ENCODE assay signal across 21 cellular contexts in genomic region chr18:63169853-63170252, GRCh38.
A peak's percentile ranks its signal among the peaks of the same experiment; 100 is the strongest.
DNase-seq lines count a peak whose midpoint lies in the region; ATAC-seq lines count a peak whose summit lies in the region.
"Had no signal": no experiment of that assay in that cellular context is flagged by ENCODE, and none has a peak within 500 bp of the region (broad histone marks: within the 10 kb centered on the region; RNA-seq: fewer than 3 reads in every experiment).

No MANE protein-coding gene starts in this region.

- H3K4me1 Mint-ChIP-seq in CD4-positive, alpha-beta memory T cell, result peaks cover 39 to 66% (median 47%) of the 10 kb centered on the region in 4 donors
- H3K4me1 Mint-ChIP-seq in T-helper 17 cell, result peaks cover 47% of the 10 kb centered on the region
- H3K4me1 Mint-ChIP-seq in stimulated activated effector memory CD8-positive, alpha-beta T cell treated with anti-CD3 and anti-CD28 coated beads, Interleukin-12 subunit alpha, Interleukin-12 subunit beta, amount 100 ng/mL, for 72 hours, result peaks cover 44% of the 10 kb centered on the region
- peaks cover 34% of the 10 kb centered on the region for H3K4me1 Mint-ChIP-seq in activated CD4-positive, alpha-beta T cell treated with anti-CD3 and anti-CD28 coated beads, Interleukin-2, amount 10 ng/mL, durations not matched to agents 24 days and 14 days

- CTCF ChIA-PET in CD4-positive, alpha-beta memory T cell (lab: Charles Lee; ENCODE audit: partially characterized antibody), result interaction anchor here (0.6 to 3.5 kb wide), 2 partner anchors 14 to 153 kb away, joined by 3 to 20 read pairs; no protein-coding TSS in a partner anchor

- intact Hi-C loops in CD4-positive, alpha-beta memory T cell (cut with micrococcal nuclease), result loop anchor here (2.0 kb wide), 1 partner anchor 17 kb away; no protein-coding TSS in a partner anchor
- intact Hi-C loops in activated CD4-positive, alpha-beta T cell treated with anti-CD3 and anti-CD28 coated beads, Interleukin-2, amount 10 ng/mL, durations not matched to agents 24 days and 14 days (cut with micrococcal nuclease), result no loop called here
- intact Hi-C loops in left ventricle myocardium superior (cut with micrococcal nuclease), result no loop called here

- peaks cover 35% of the 10 kb centered on the region for H3K4me1 ChIP-seq in CD4-positive, alpha-beta memory T cell (ENCODE audit: insufficient read depth, low read length)
- H3K4me1 ChIP-seq: BE2C had no signal

- peak; percentile 4 for DNase-seq in NK-92 treated with Interleukin-12 subunit alpha and Interleukin-12 subunit beta, amount 100 ng/mL, for 24 hours (lab: John Stamatoyannopoulos, UW)
- DNase-seq in NK-92 (lab: John Stamatoyannopoulos, UW; ENCODE audit: unreplicated experiment), result no peak
- DNase-seq in CD4-positive, alpha-beta memory T cell, result no peak
- DNase-seq in T-helper 17 cell, result no peak
- no peak for DNase-seq in stimulated activated effector memory CD8-positive, alpha-beta T cell treated with anti-CD3 and anti-CD28 coated beads, Interleukin-12 subunit alpha, Interleukin-12 subunit beta, amount 100 ng/mL, for 72 hours (ENCODE audit: low spot score in 2 of 2)
- DNase-seq in HPDE6-E6E7 (ENCODE audit: extremely low spot score), result no peak
- no peak for DNase-seq in activated CD4-positive, alpha-beta T cell treated with anti-CD3 and anti-CD28 coated beads, Interleukin-2, amount 10 ng/mL, durations not matched to agents 24 days and 14 days
- DNase-seq in left ventricle myocardium superior, result no peak
- DNase-seq: 8988T; BE2C; CD4-positive, alpha-beta T cell; DMS153; GF-D8; H9; NCI-H1092 treated with DMSO at 0.1 percent for 48 hours; NCI-H146; NCI-H2081; NCI-H2171 treated with DMSO at 0.1 percent for 48 hours; NCI-H446; NCI-H69; SHP77 had no signal

- ATAC-seq in T-helper 17 cell (no peak), left ventricle myocardium superior (no peak)
- peak; percentile 57 for ATAC-seq in stimulated activated effector memory CD8-positive, alpha-beta T cell treated with anti-CD3 and anti-CD28 coated beads, Interleukin-12 subunit alpha, Interleukin-12 subunit beta, amount 100 ng/mL, for 72 hours

- H3K4me3 Mint-ChIP-seq in CD4-positive, alpha-beta memory T cell, result no peak overlapping the region
- H3K4me3 Mint-ChIP-seq in T-helper 17 cell, result no peak overlapping the region
- H3K4me3 Mint-ChIP-seq in stimulated activated effector memory CD8-positive, alpha-beta T cell treated with anti-CD3 and anti-CD28 coated beads, Interleukin-12 subunit alpha, Interleukin-12 subunit beta, amount 100 ng/mL, for 72 hours, result no peak overlapping the region
- H3K4me3 Mint-ChIP-seq in activated CD4-positive, alpha-beta T cell treated with anti-CD3 and anti-CD28 coated beads, Interleukin-2, amount 10 ng/mL, durations not matched to agents 24 days and 14 days, result no peak overlapping the region
- H3K4me3 Mint-ChIP-seq: CD4-positive, alpha-beta T cell; H9 had no signal

- no peaks in the 10 kb centered on the region for H3K36me3 ChIP-seq in CD4-positive, alpha-beta memory T cell (ENCODE audit: insufficient read depth, low read length)
- H3K36me3 ChIP-seq: BE2C had no signal

- no peaks in the 10 kb centered on the region for H3K9me3 Mint-ChIP-seq in CD4-positive, alpha-beta memory T cell
- H3K9me3 Mint-ChIP-seq in stimulated activated effector memory CD8-positive, alpha-beta T cell treated with anti-CD3 and anti-CD28 coated beads, Interleukin-12 subunit alpha, Interleukin-12 subunit beta, amount 100 ng/mL, for 72 hours, result no peaks in the 10 kb centered on the region
- H3K9me3 Mint-ChIP-seq in activated CD4-positive, alpha-beta T cell treated with anti-CD3 and anti-CD28 coated beads, Interleukin-2, amount 10 ng/mL, durations not matched to agents 24 days and 14 days, result no peaks in the 10 kb centered on the region
- H3K9me3 Mint-ChIP-seq: CD4-positive, alpha-beta T cell had no signal

- peak overlapping the region in 5 of 7 donors; percentile 4 to 41 (median 15) for H3K27ac Mint-ChIP-seq in CD4-positive, alpha-beta memory T cell
- H3K27ac Mint-ChIP-seq in T-helper 17 cell, result peak overlapping the region; percentile 87
- H3K27ac Mint-ChIP-seq in stimulated activated effector memory CD8-positive, alpha-beta T cell treated with anti-CD3 and anti-CD28 coated beads, Interleukin-12 subunit alpha, Interleukin-12 subunit beta, amount 100 ng/mL, for 72 hours, result peak overlapping the region; percentile 29
- no peak overlapping the region for H3K27ac Mint-ChIP-seq in activated CD4-positive, alpha-beta T cell treated with anti-CD3 and anti-CD28 coated beads, Interleukin-2, amount 10 ng/mL, durations not matched to agents 24 days and 14 days
- H3K27ac Mint-ChIP-seq: CD4-positive, alpha-beta T cell; H9 had no signal

- H3K36me3 Mint-ChIP-seq in CD4-positive, alpha-beta memory T cell, result peaks cover 19 to 24% of the 10 kb centered on the region in 2 donors
- peaks cover 6% of the 10 kb centered on the region for H3K36me3 Mint-ChIP-seq in T-helper 17 cell (ENCODE audit: low read depth)
- peaks cover 75% of the 10 kb centered on the region for H3K36me3 Mint-ChIP-seq in stimulated activated effector memory CD8-positive, alpha-beta T cell treated with anti-CD3 and anti-CD28 coated beads, Interleukin-12 subunit alpha, Interleukin-12 subunit beta, amount 100 ng/mL, for 72 hours
- peaks cover 52% of the 10 kb centered on the region for H3K36me3 Mint-ChIP-seq in activated CD4-positive, alpha-beta T cell treated with anti-CD3 and anti-CD28 coated beads, Interleukin-2, amount 10 ng/mL, durations not matched to agents 24 days and 14 days (ENCODE audit: low read depth)

- H3K4me3 ChIP-seq in CD4-positive, alpha-beta memory T cell (ENCODE audit: low read length in 2 of 2), result no peak overlapping the region

- no peaks in the 10 kb centered on the region for H3K27me3 ChIP-seq in CD4-positive, alpha-beta memory T cell (ENCODE audit: insufficient read depth, low read length)
- H3K27me3 ChIP-seq: BE2C had no signal

- no peaks in the 10 kb centered on the region for H3K9me3 ChIP-seq in CD4-positive, alpha-beta memory T cell (ENCODE audit: control insufficient read depth in 1 of 2, low read length in 2 of 2)
- H3K9me3 ChIP-seq in T-helper 17 cell (ENCODE audit: control insufficient read depth, low read length, poor library complexity, severe bottlenecking), result no peaks in the 10 kb centered on the region
- H3K9me3 ChIP-seq: BE2C had no signal

- no peak overlapping the region for H3K27ac ChIP-seq in CD4-positive, alpha-beta memory T cell (ENCODE audit: low read depth, low read length)

- no peaks in the 10 kb centered on the region for H3K27me3 Mint-ChIP-seq in CD4-positive, alpha-beta memory T cell
- no peaks in the 10 kb centered on the region for H3K27me3 Mint-ChIP-seq in T-helper 17 cell
- no peaks in the 10 kb centered on the region for H3K27me3 Mint-ChIP-seq in activated CD4-positive, alpha-beta T cell treated with anti-CD3 and anti-CD28 coated beads, Interleukin-2, amount 10 ng/mL, durations not matched to agents 24 days and 14 days
- H3K27me3 Mint-ChIP-seq: CD4-positive, alpha-beta T cell had no signal

- POLR2A ChIA-PET in CD4-positive, alpha-beta memory T cell (lab: Charles Lee; ENCODE audit: partially characterized antibody), result no interaction called here
